ENCODE assay signal across 14 cellular contexts in the genomic region with DNA sequence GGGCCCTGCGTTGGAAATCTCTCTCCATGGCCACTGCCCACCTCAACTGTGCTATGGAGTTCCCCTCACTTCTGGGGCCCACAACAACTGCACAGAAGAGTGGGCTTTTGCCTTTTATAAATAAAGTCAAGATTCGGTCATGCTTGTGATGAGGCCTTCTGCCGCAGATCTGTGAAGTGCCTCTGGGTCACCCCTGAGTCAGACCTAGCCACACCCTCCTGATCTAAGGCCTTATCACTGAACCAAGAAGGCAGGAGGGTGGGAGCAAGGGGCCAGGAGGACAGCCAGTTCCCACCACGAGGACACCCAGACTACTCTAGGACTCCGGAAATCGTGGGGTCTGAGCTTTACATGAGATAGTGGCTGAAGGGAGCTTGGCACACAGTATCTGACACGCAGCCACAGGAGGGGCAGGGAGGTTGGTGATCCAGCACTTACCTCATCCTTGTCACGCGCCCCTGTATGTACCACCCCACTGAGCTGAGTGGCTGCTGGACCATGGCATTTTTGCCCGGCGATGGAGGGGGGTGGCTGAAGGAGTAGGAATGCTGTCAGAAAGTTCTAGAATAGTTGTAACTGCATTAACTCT.
DNase-seq lines count a peak whose midpoint lies in the region; TF ChIP-seq lines count a peak whose summit lies in the region.
"Had no signal": no experiment of that assay in that cellular context is flagged by ENCODE, and none has a peak within 500 bp of the region (broad histone marks: within the 10 kb centered on the region; RNA-seq: fewer than 3 reads in every experiment).

No MANE protein-coding gene starts in this region.

- TF ChIP-seq CTCF in GM13976 (IDR thresholded peaks at IDR 0.05; ENCODE audit: borderline replicate concordance, control extremely low read depth, extremely low read depth, insufficient read depth, missing control alignments) (no peak), right atrium auricular region (IDR thresholded peaks at IDR 0.05) (no peak), BE2C (IDR thresholded peaks at IDR 0.05; ENCODE audit: low read depth, low read length) (no peak), mesothelial cell of epicardium (IDR thresholded peaks at IDR 0.05; ENCODE audit: unreplicated experiment) (no peak), osteoblast (IDR thresholded peaks at IDR 0.05; ENCODE audit: extremely low read depth, low read depth, low read length) (no peak)

- H3K4me3 ChIP-seq in right atrium auricular region (no peak overlapping the region), BE2C (ENCODE audit: low read depth, low read length) (no peak overlapping the region), osteoblast (ENCODE audit: insufficient read depth, low read length) (no peak overlapping the region)
- H3K4me3 ChIP-seq: ascending aorta, HAP-1 had no signal

- no peaks in the 10 kb centered on the region for H3K36me3 Mint-ChIP-seq in mesothelial cell of epicardium
- H3K36me3 Mint-ChIP-seq: CD14-positive monocyte had no signal

- H2AFZ ChIP-seq in osteoblast (ENCODE audit: low read length), result no peak overlapping the region

- in situ Hi-C loops in GM13976 (cut with MboI; ENCODE audit: low sequenced_read_pairs, unreplicated experiment), result no loop called here

- H3K36me3 ChIP-seq in right atrium auricular region, result no peaks in the 10 kb centered on the region
- H3K36me3 ChIP-seq in BE2C, result no peaks in the 10 kb centered on the region
- H3K36me3 ChIP-seq in osteoblast (ENCODE audit: insufficient read depth, low read length), result no peaks in the 10 kb centered on the region
- H3K36me3 ChIP-seq: ascending aorta, HAP-1 had no signal

- peaks cover 14% of the 10 kb centered on the region for H3K4me1 Mint-ChIP-seq in mesothelial cell of epicardium

- H3K9me3 Mint-ChIP-seq in mesothelial cell of epicardium, result peaks cover 3% of the 10 kb centered on the region

- H3K4me2 ChIP-seq in osteoblast (ENCODE audit: insufficient read depth, low read length), result no peak overlapping the region

- peak overlapping the region; percentile 51 to 68 for H3K27ac ChIP-seq in right atrium auricular region
- H3K27ac ChIP-seq in osteoblast (ENCODE audit: low read depth, low read length), result no peak overlapping the region

- H3K79me2 ChIP-seq in osteoblast (ENCODE audit: insufficient read depth, low read length), result no peaks in the 10 kb centered on the region

- no peaks in the 10 kb centered on the region for H3K27me3 ChIP-seq in right atrium auricular region
- no peaks in the 10 kb centered on the region for H3K27me3 ChIP-seq in BE2C
- no peaks in the 10 kb centered on the region for H3K27me3 ChIP-seq in osteoblast (ENCODE audit: insufficient read depth, low read length)
- H3K27me3 ChIP-seq: ascending aorta had no signal

- no peak overlapping the region for H3K27ac Mint-ChIP-seq in mesothelial cell of epicardium
- H3K27ac Mint-ChIP-seq: CD14-positive monocyte had no signal

- DNase-seq in A172 (ENCODE audit: low spot score), result peak; percentile 87
- DNase-seq in GM13976 (ENCODE audit: low spot score), result peak; percentile 41
- DNase-seq in RKO (ENCODE audit: low spot score), result peak; percentile 43
- no peak for DNase-seq in right atrium auricular region (ENCODE audit: low spot score)
- DNase-seq in BE2C, result no peak
- no peak for DNase-seq in mesothelial cell of epicardium (ENCODE audit: low spot score in 2 of 2, unreplicated experiment in 2 of 2)
- no peak for DNase-seq in NCI-H2107 (lab: John Stamatoyannopoulos, UW)
- no peak for DNase-seq in osteoblast (ENCODE audit: insufficient read length, low spot score, missing footprints)
- DNase-seq: activated CD4-positive, alpha-beta T cell treated with anti-CD3 and anti-CD28 coated beads, Interleukin-2, amount 50 U/mL, for 4 hours; midbrain; NCI-H1694 treated with DMSO at 0.1 percent for 48 hours had no signal

- H3K4me3 Mint-ChIP-seq in mesothelial cell of epicardium, result no peak overlapping the region
- H3K4me3 Mint-ChIP-seq: CD14-positive monocyte had no signal

- no peaks in the 10 kb centered on the region for H3K27me3 Mint-ChIP-seq in mesothelial cell of epicardium (ENCODE audit: low read depth)

- H4K20me1 ChIP-seq in osteoblast (ENCODE audit: insufficient read depth, low read length), result peaks cover 3% of the 10 kb centered on the region

- no peaks in the 10 kb centered on the region for H3K9me3 ChIP-seq in right atrium auricular region
- no peaks in the 10 kb centered on the region for H3K9me3 ChIP-seq in BE2C
- H3K9me3 ChIP-seq in osteoblast (ENCODE audit: low read depth, low read length), result no peaks in the 10 kb centered on the region
- H3K9me3 ChIP-seq: ascending aorta, HAP-1 had no signal

- peaks cover 0 to 42% of the 10 kb centered on the region in 2 donors for H3K4me1 ChIP-seq in right atrium auricular region
- no peaks in the 10 kb centered on the region for H3K4me1 ChIP-seq in BE2C
- H3K4me1 ChIP-seq in osteoblast (ENCODE audit: insufficient read depth, low read length), result peaks cover 15% of the 10 kb centered on the region

Comparison
In these comparisons a context has a peak if more than half of its experiments do, and no peak if none do; other contexts are left out.
1. DNase-seq: peak in A172 (single experiment), GM13976 (single experiment) and RKO (single experiment); none in right atrium auricular region (single experiment), BE2C (single experiment), mesothelial cell of epicardium (0 of 2), NCI-H2107 (single experiment) and osteoblast (single experiment).